In genomic region chr17:2240541-2240940, GRCh38 we compare ENCODE assay signal across 8 cellular contexts.
A peak's percentile ranks its signal among the peaks of the same experiment; 100 is the strongest.
DNase-seq lines count a peak whose midpoint lies in the region; ATAC-seq, FAIRE-seq and TF ChIP-seq lines count a peak whose summit lies in the region.
"Had no signal": no experiment of that assay in that cellular context is flagged by ENCODE, and none has a peak within 500 bp of the region (broad histone marks: within the 10 kb centered on the region; RNA-seq: fewer than 3 reads in every experiment).

No MANE protein-coding gene starts in this region.

- BruUV-seq in Panc1 (replicated peaks; lab: Mats Ljungman, UMichigan) = no TSS peak

- H3K4me1 ChIP-seq in Panc1 (ENCODE audit: control insufficient read depth, insufficient read depth, low read length) = peaks cover 11% of the 10 kb centered on the region

- CTCF ChIA-PET in Panc1 (lab: Charles Lee) = interaction anchor here (0.6 to 0.7 kb wide), 2 partner anchors 122 to 335 kb away, joined by 3 to 4 read pairs; no protein-coding TSS in a partner anchor

- ATAC-seq in Panc1 (no peak; the same call in 1 of the 2 replicates), HG03159 (IDR thresholded peaks at IDR 0.05; ENCODE audit: unreplicated experiment) (no peak)
- no peak for ATAC-seq in stimulated activated memory B cell treated with anti-CD40 and anti-IgM and Interleukin-4, amounts not matched to agents 10 μg/mL and 1 μg/mL and 100 μg/mL, for 72 hours

- H3K4me3 ChIP-seq in Panc1 (ENCODE audit: low read depth in 2 of 2, low read length in 2 of 2) (no peak overlapping the region), fibroblast of pulmonary artery (replicated peaks; ENCODE audit: low read depth, low read length) (peak overlapping the region; percentile 15)

- in situ Hi-C loops in Panc1 (cut with HindIII; ENCODE audit: low pct_unique_long_range_greater_than_20kb, low sequenced_read_pairs) = no loop called here

- peak overlapping the region; percentile 3 for H3K4me3 Mint-ChIP-seq in stimulated activated memory B cell treated with anti-CD40 and anti-IgM and Interleukin-4, amounts not matched to agents 10 μg/mL and 1 μg/mL and 100 μg/mL, for 72 hours

- FAIRE-seq in GM18507 (lab: Jason Lieb, UNC) = peak; percentile 21

- H3K27me3 Mint-ChIP-seq in stimulated activated memory B cell treated with anti-CD40 and anti-IgM and Interleukin-4, amounts not matched to agents 10 μg/mL and 1 μg/mL and 100 μg/mL, for 72 hours = no peaks in the 10 kb centered on the region

- H3K4me1 Mint-ChIP-seq in stimulated activated memory B cell treated with anti-CD40 and anti-IgM and Interleukin-4, amounts not matched to agents 10 μg/mL and 1 μg/mL and 100 μg/mL, for 72 hours = peaks cover 36% of the 10 kb centered on the region

- H3K27ac Mint-ChIP-seq in stimulated activated memory B cell treated with anti-CD40 and anti-IgM and Interleukin-4, amounts not matched to agents 10 μg/mL and 1 μg/mL and 100 μg/mL, for 72 hours = peak overlapping the region; percentile 84

- peaks cover 2% of the 10 kb centered on the region; the same call in 1 of the 2 replicates for H3K36me3 ChIP-seq in Panc1 (ENCODE audit: control insufficient read depth, insufficient read depth, low read length)

- no peaks in the 10 kb centered on the region for H3K27me3 ChIP-seq in Panc1 (ENCODE audit: control insufficient read depth, insufficient read depth, low read length)

- POLR2A ChIA-PET in Panc1 (lab: Charles Lee) = no interaction called here

- no peaks in the 10 kb centered on the region for H3K9me3 ChIP-seq in Panc1 (ENCODE audit: control insufficient read depth, insufficient read depth, low read depth, low read length)

- intact Hi-C loops in Panc1 (cut with micrococcal nuclease; ENCODE audit: unreplicated experiment) = no loop called here

- TF ChIP-seq CTCF in Panc1 (IDR thresholded peaks at IDR 0.05) (no peak), fibroblast of pulmonary artery (IDR thresholded peaks at IDR 0.05; ENCODE audit: low read length, missing control alignments) (no peak)

- no peaks in the 10 kb centered on the region for H3K9me3 Mint-ChIP-seq in stimulated activated memory B cell treated with anti-CD40 and anti-IgM and Interleukin-4, amounts not matched to agents 10 μg/mL and 1 μg/mL and 100 μg/mL, for 72 hours

- H3K27ac ChIP-seq in Panc1 (ENCODE audit: low read length) = peak overlapping the region; percentile 34; the same call in 1 of the 2 replicates

- DNase-seq in GM18507 (ENCODE audit: extremely low spot score, insufficient read length, low read depth) (no peak), Panc1 (ENCODE audit: low read depth, low spot score) (no peak), fibroblast of pulmonary artery (ENCODE audit: low read depth) (no peak), NCI-H345 treated with DMSO at 0.1 percent for 48 hours (lab: John Stamatoyannopoulos, UW; ENCODE audit: unreplicated experiment) (no peak)
- no peak for DNase-seq in stimulated activated naive CD4-positive, alpha-beta T cell treated with Interleukin-2 at 50 U/mL for 16 hours (lab: John Stamatoyannopoulos, UW)
- DNase-seq: activated effector memory CD4-positive, alpha-beta T cell treated with Interleukin-2 at 50 U/mL for 16 hours had no signal

- peaks cover 33% of the 10 kb centered on the region for H3K36me3 Mint-ChIP-seq in stimulated activated memory B cell treated with anti-CD40 and anti-IgM and Interleukin-4, amounts not matched to agents 10 μg/mL and 1 μg/mL and 100 μg/mL, for 72 hours
